Comparison of ENCODE assay signal across 8 cellular contexts in the genomic region with DNA sequence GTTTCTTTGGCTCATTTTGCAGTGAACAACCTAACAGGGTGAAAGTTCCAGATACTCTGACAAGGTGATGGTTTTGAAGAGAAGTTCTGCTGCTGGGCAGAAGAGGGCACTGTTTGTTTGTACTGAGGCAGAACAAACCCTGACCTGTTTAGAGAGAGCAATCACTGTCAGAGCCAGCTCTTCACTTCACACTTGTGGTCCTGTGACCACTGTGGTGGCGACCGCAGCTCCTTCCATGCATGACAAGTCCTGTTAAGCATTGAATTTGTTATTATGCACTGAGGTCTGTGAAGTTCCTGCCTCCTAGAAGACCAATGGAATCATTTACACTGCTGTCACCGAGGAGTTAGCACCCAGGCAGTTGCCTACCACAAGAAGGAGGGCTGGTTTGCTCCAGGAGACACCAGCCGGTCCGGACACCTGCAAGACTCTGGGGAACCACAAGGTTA.
DNase-seq lines count a peak whose midpoint lies in the region; ATAC-seq and TF ChIP-seq lines count a peak whose summit lies in the region.

No MANE protein-coding gene starts in this region.

- no peaks in the 10 kb centered on the region for H3K36me3 Mint-ChIP-seq in naive thymus-derived CD8-positive, alpha-beta T cell
- H3K36me3 Mint-ChIP-seq in stimulated activated naive B cell treated with anti-CD40 and anti-IgM and Interleukin-4, amounts not matched to agents 10 μg/mL and 1 μg/mL and 100 μg/mL, for 72 hours, result no peaks in the 10 kb centered on the region

- TF ChIP-seq POLR2A in erythroblast (IDR thresholded peaks at IDR 0.05; ENCODE audit: low read length), result no peak

- no peaks in the 10 kb centered on the region for H3K9me3 Mint-ChIP-seq in naive thymus-derived CD8-positive, alpha-beta T cell
- no peaks in the 10 kb centered on the region for H3K9me3 Mint-ChIP-seq in stimulated activated naive B cell treated with anti-CD40 and anti-IgM and Interleukin-4, amounts not matched to agents 10 μg/mL and 1 μg/mL and 100 μg/mL, for 72 hours

- ATAC-seq in GM19452 (IDR thresholded peaks at IDR 0.05; ENCODE audit: unreplicated experiment) (peak; percentile 100), HG03469 (IDR thresholded peaks at IDR 0.05; ENCODE audit: unreplicated experiment) (peak; percentile 100)
- ATAC-seq in naive thymus-derived CD8-positive, alpha-beta T cell, result peak; percentile 73 to 83
- ATAC-seq in stimulated activated naive B cell treated with anti-CD40 and anti-IgM and Interleukin-4, amounts not matched to agents 10 μg/mL and 1 μg/mL and 100 μg/mL, for 72 hours (replicated peaks), result peak; percentile 96 to 97

- peaks cover 0 to 8% (median 4%) of the 10 kb centered on the region in 5 donors for H3K27me3 Mint-ChIP-seq in naive thymus-derived CD8-positive, alpha-beta T cell
- H3K27me3 Mint-ChIP-seq in stimulated activated naive B cell treated with anti-CD40 and anti-IgM and Interleukin-4, amounts not matched to agents 10 μg/mL and 1 μg/mL and 100 μg/mL, for 72 hours, result peaks cover 6 to 13% of the 10 kb centered on the region in 2 donors

- H3K27ac Mint-ChIP-seq in naive thymus-derived CD8-positive, alpha-beta T cell, result peak overlapping the region in 1 of 10 donors; percentile 41
- H3K27ac Mint-ChIP-seq in stimulated activated naive B cell treated with anti-CD40 and anti-IgM and Interleukin-4, amounts not matched to agents 10 μg/mL and 1 μg/mL and 100 μg/mL, for 72 hours, result no peak overlapping the region

- H3K4me1 Mint-ChIP-seq in naive thymus-derived CD8-positive, alpha-beta T cell, result peaks cover 0 to 7% (median 1%) of the 10 kb centered on the region in 4 donors
- peaks cover 16 to 39% of the 10 kb centered on the region in 2 donors for H3K4me1 Mint-ChIP-seq in stimulated activated naive B cell treated with anti-CD40 and anti-IgM and Interleukin-4, amounts not matched to agents 10 μg/mL and 1 μg/mL and 100 μg/mL, for 72 hours

- DNase-seq in COLO829 (ENCODE audit: low spot score) (peak; percentile 79), NOMO-1 (lab: John Stamatoyannopoulos, UW; ENCODE audit: unreplicated experiment in 2 of 2) (peak; percentile 21 to 65), erythroblast (lab: John Stamatoyannopoulos, UW) (peak; percentile 28 to 54)
- DNase-seq in activated CD8-positive, alpha-beta memory T cell treated with anti-CD3 and anti-CD28 coated beads, Interleukin-2, amount 50 U/mL, for 4 hours, result peak; percentile 35
- peak; percentile 2 to 63 (median 34) for DNase-seq in naive thymus-derived CD8-positive, alpha-beta T cell
- peak; percentile 78 for DNase-seq in stimulated activated naive B cell treated with anti-CD40 and anti-IgM and Interleukin-4, amounts not matched to agents 10 μg/mL and 1 μg/mL and 100 μg/mL, for 72 hours

- H3K4me3 Mint-ChIP-seq in naive thymus-derived CD8-positive, alpha-beta T cell, result no peak overlapping the region
- peak overlapping the region in 1 of 2 donors; percentile 59 for H3K4me3 Mint-ChIP-seq in stimulated activated naive B cell treated with anti-CD40 and anti-IgM and Interleukin-4, amounts not matched to agents 10 μg/mL and 1 μg/mL and 100 μg/mL, for 72 hours

- POLR2A ChIA-PET in naive thymus-derived CD8-positive, alpha-beta T cell (lab: Charles Lee), result no interaction called here

Comparison
In these comparisons a context has a peak if more than half of its experiments do, and no peak if none do; other contexts are left out.
1. Peak in every context shown above with its lines: DNase-seq and ATAC-seq.